Comparison of ENCODE assay signal across 8 cellular contexts in genomic region chr14:65336191-65336591, GRCh38.
DNase-seq lines count a peak whose midpoint lies in the region; ATAC-seq, FAIRE-seq and TF ChIP-seq lines count a peak whose summit lies in the region.

No MANE protein-coding gene starts in this region.

- no peak for TF ChIP-seq CTCF in progenitor cell of endocrine pancreas (IDR thresholded peaks at IDR 0.05; ENCODE audit: unreplicated experiment)

- no peaks in the 10 kb centered on the region for H3K9me3 Mint-ChIP-seq in activated T-helper 17 cell treated with anti-CD3 and anti-CD28 coated beads, Interleukin-2, amount 50 U/mL, for 72 hours
- no peaks in the 10 kb centered on the region for H3K9me3 Mint-ChIP-seq in progenitor cell of endocrine pancreas (ENCODE audit: low read depth)

- peaks cover 6% of the 10 kb centered on the region for H3K36me3 Mint-ChIP-seq in activated T-helper 17 cell treated with anti-CD3 and anti-CD28 coated beads, Interleukin-2, amount 50 U/mL, for 72 hours (ENCODE audit: low read depth)
- H3K36me3 Mint-ChIP-seq in progenitor cell of endocrine pancreas (ENCODE audit: insufficient read depth) = no peaks in the 10 kb centered on the region

- H3K27ac Mint-ChIP-seq in activated T-helper 17 cell treated with anti-CD3 and anti-CD28 coated beads, Interleukin-2, amount 50 U/mL, for 72 hours = peak overlapping the region; percentile 89
- no peak overlapping the region for H3K27ac Mint-ChIP-seq in progenitor cell of endocrine pancreas

- peak; percentile 70 for TF ChIP-seq POLR2A in GM12891 (IDR thresholded peaks at IDR 0.05; ENCODE audit: low read depth, low read length)

- FAIRE-seq in GM12891 (lab: Jason Lieb, UNC) = no peak

- peak overlapping the region; percentile 76 for H3K4me3 Mint-ChIP-seq in activated T-helper 17 cell treated with anti-CD3 and anti-CD28 coated beads, Interleukin-2, amount 50 U/mL, for 72 hours
- H3K4me3 Mint-ChIP-seq in progenitor cell of endocrine pancreas (ENCODE audit: low read depth) = no peak overlapping the region

- no peak for DNase-seq in GM12891 (ENCODE audit: insufficient read length, low spot score)
- DNase-seq in stimulated activated CD4-positive, alpha-beta T cell treated with anti-CD3 and anti-CD28 coated beads, Interleukin-12 subunit alpha, Interleukin-12 subunit beta, amount 100 ng/mL, for 48 hours (ENCODE audit: low read depth in 2 of 3, low spot score in 1 of 3) = peak; percentile 37 to 62 (median 52)
- no peak for DNase-seq in SKM-1 treated with dmso at 0.1 percent for 144 hours (lab: John Stamatoyannopoulos, UW; ENCODE audit: unreplicated experiment)
- no peak for DNase-seq in progenitor cell of endocrine pancreas (ENCODE audit: low spot score, unreplicated experiment)
- DNase-seq in RKO (ENCODE audit: low spot score) = no peak
- no peak for DNase-seq in LoVo (ENCODE audit: low spot score)

- ATAC-seq in HG03060 (IDR thresholded peaks at IDR 0.05; ENCODE audit: low read depth, unreplicated experiment) = peak; percentile 51
- peak; percentile 93 for ATAC-seq in activated T-helper 17 cell treated with anti-CD3 and anti-CD28 coated beads, Interleukin-2, amount 50 U/mL, for 72 hours (replicated peaks)

- peaks cover 27% of the 10 kb centered on the region for H3K4me1 Mint-ChIP-seq in activated T-helper 17 cell treated with anti-CD3 and anti-CD28 coated beads, Interleukin-2, amount 50 U/mL, for 72 hours
- peaks cover 31% of the 10 kb centered on the region for H3K4me1 Mint-ChIP-seq in progenitor cell of endocrine pancreas (ENCODE audit: low read depth)

- H3K27me3 Mint-ChIP-seq in activated T-helper 17 cell treated with anti-CD3 and anti-CD28 coated beads, Interleukin-2, amount 50 U/mL, for 72 hours = no peaks in the 10 kb centered on the region
- H3K27me3 Mint-ChIP-seq in progenitor cell of endocrine pancreas = peaks cover 34% of the 10 kb centered on the region

TF ChIP-seq in GM12891, 5 proteins besides CTCF, POLR2A, EP300 and RAD21:
- TF ChIP-seq TAF1 (IDR thresholded peaks at IDR 0.05; ENCODE audit: low read depth, low read length) (0 out of 2 replicates have a peak, but pooled peaks have one; percentile 37), POLR2AphosphoS5 (IDR thresholded peaks at IDR 0.05; ENCODE audit: low read depth, low read length) (peak; percentile 72; the same call in 1 of the 2 replicates), SPI1 (IDR thresholded peaks at IDR 0.05; ENCODE audit: low read depth, low read length) (no peak), POU2F2 (IDR thresholded peaks at IDR 0.05; ENCODE audit: low read depth, low read length) (no peak; the same call in 1 of the 2 replicates), PAX5 (IDR thresholded peaks at IDR 0.05; ENCODE audit: insufficient read depth, low read length, severe bottlenecking) (no peak)
TF ChIP-seq in GM12891: peak in this region for 2.

Comparison
In these comparisons a context has a peak if more than half of its experiments do, and no peak if none do; other contexts are left out.
1. DNase-seq: peak in stimulated activated CD4-positive, alpha-beta T cell treated with anti-CD3 and anti-CD28 coated beads, Interleukin-12 subunit alpha, Interleukin-12 subunit beta, amount 100 ng/mL, for 48 hours (3 of 3); none in GM12891 (single experiment), SKM-1 treated with dmso at 0.1 percent for 144 hours (single experiment), progenitor cell of endocrine pancreas (single experiment), RKO (single experiment) and LoVo (single experiment).